ENCODE assay signal across 8 cellular contexts in the genomic region with DNA sequence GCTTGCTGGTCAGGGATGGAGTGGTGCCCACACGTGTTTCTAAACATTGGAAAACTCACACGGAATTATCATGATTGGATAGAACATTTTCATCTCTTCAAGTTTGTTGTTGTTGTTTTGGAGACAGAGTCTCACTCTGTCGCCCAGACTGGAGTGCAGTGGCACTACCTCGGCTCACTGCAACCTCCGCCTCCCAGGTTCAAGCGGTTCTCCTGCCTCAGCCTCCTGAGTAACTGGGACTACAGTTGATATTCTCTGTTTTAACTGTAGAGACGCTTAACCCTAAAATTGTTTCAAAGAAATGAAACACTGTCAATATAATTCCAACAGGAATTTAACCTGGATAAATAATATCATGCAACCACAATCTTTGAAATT. TPM values are rescaled to one million over a fixed set of nuclear protein-coding genes. Genes with fewer than 3 reads are reported as not detected.
DNase-seq lines count a peak whose midpoint lies in the region; ATAC-seq and TF ChIP-seq lines count a peak whose summit lies in the region.
"Not testable (repeated sequence)": the region's sequence is repeated elsewhere in the genome, so short reads cannot be mapped to it uniquely, and the experiment has no call there.

No MANE protein-coding gene starts in this region.

- H3K27me3 ChIP-seq in AG04450 (ENCODE audit: control insufficient read depth, insufficient read depth, low read length); H9 (ENCODE audit: insufficient read depth, low read length); dorsolateral prefrontal cortex: not testable (repeated sequence)

- H2BK15ac ChIP-seq in H9 (ENCODE audit: low read depth, low read length) = not testable (repeated sequence)

- not testable (repeated sequence) for H3K79me2 ChIP-seq in H9 (ENCODE audit: insufficient read depth, low read length)
- peaks cover 42% of the 10 kb centered on the region for H3K79me2 ChIP-seq in OCI-LY7 (ENCODE audit: insufficient read depth, low read depth, low read length)

- not testable (repeated sequence) for H3K79me1 ChIP-seq in H9 (ENCODE audit: insufficient read depth, low read depth, low read length, poor library complexity, severe bottlenecking)

- H4K20me1 ChIP-seq in H9 (ENCODE audit: control insufficient read depth, insufficient read depth, insufficient read length) = not testable (repeated sequence)
- H4K20me1 ChIP-seq in OCI-LY7 (ENCODE audit: insufficient read depth, low read length) = peaks cover 14% of the 10 kb centered on the region

- H3K36me3 Mint-ChIP-seq in H9 (ENCODE audit: insufficient read depth in 1 of 3, low read depth in 3 of 3); activated T-helper 1 cell treated with anti-CD3 and anti-CD28 coated beads, Interleukin-12 subunit alpha, Interleukin-12 subunit beta, Interleukin-2, Interleukin-4 antibody, amounts not matched to agents 30 ng/mL and 10 ng/mL and 1 ng/mL, durations not matched to agents 14 hours and 24 hours and 36 hours (ENCODE audit: low read depth); natural killer cell treated with Interleukin-12 subunit alpha and Interleukin-12 subunit beta and Interleukin-15 and Interleukin-18, amount 100 ng/mL, for 72 hours; stimulated activated naive B cell treated with anti-CD40 and anti-IgM and Interleukin-4, amounts not matched to agents 10 μg/mL and 1 μg/mL and 100 μg/mL, for 72 hours: not testable (repeated sequence)

- H3K9me3 Mint-ChIP-seq in H9; activated T-helper 1 cell treated with anti-CD3 and anti-CD28 coated beads, Interleukin-12 subunit alpha, Interleukin-12 subunit beta, Interleukin-2, Interleukin-4 antibody, amounts not matched to agents 30 ng/mL and 10 ng/mL and 1 ng/mL, durations not matched to agents 14 hours and 24 hours and 36 hours; natural killer cell treated with Interleukin-12 subunit alpha and Interleukin-12 subunit beta and Interleukin-15 and Interleukin-18, amount 100 ng/mL, for 72 hours; stimulated activated naive B cell treated with anti-CD40 and anti-IgM and Interleukin-4, amounts not matched to agents 10 μg/mL and 1 μg/mL and 100 μg/mL, for 72 hours: not testable (repeated sequence)

- not testable (repeated sequence) for H3K9ac ChIP-seq in H9 (ENCODE audit: extremely low read depth, insufficient read length, low read length)

- not testable (repeated sequence) for H2BK20ac ChIP-seq in H9 (ENCODE audit: low read depth, low read length, poor library complexity, severe bottlenecking)

- TF ChIP-seq CTCF in AG04450 (IDR thresholded peaks at IDR 0.05; ENCODE audit: low read depth, low read length); H9 (conservative IDR thresholded peaks at IDR 0.05); OCI-LY7 (conservative IDR thresholded peaks at IDR 0.05; ENCODE audit: low read length); dorsolateral prefrontal cortex (IDR thresholded peaks at IDR 0.05 in 54 of 56, conservative IDR thresholded peaks at IDR 0.05 in 2 of 56; ENCODE audit: low read depth in 1 of 56, partially characterized antibody in 56 of 56): not testable (repeated sequence)

- H3K56ac ChIP-seq in H9 (ENCODE audit: insufficient read length, low read depth, low read length) = not testable (repeated sequence)

- H3K27ac ChIP-seq in AG04450 (ENCODE audit: low read depth, low read length); H9 (ENCODE audit: insufficient read length, low read depth, low read length); OCI-LY7 (ENCODE audit: low read depth, low read length, poor library complexity, severe bottlenecking): not testable (repeated sequence)
- H3K27ac ChIP-seq in dorsolateral prefrontal cortex = peak overlapping the region in 12 of 59 donors; percentile 10 to 93 (median 78)

- intact Hi-C loops in OCI-LY7 (cut with micrococcal nuclease; ENCODE audit: unreplicated experiment) = not testable (repeated sequence)
- intact Hi-C loops in activated T-helper 1 cell treated with anti-CD3 and anti-CD28 coated beads, Interleukin-12 subunit alpha, Interleukin-12 subunit beta, Interleukin-2, Interleukin-4 antibody, amounts not matched to agents 30 ng/mL and 10 ng/mL and 1 ng/mL, durations not matched to agents 14 hours and 24 hours and 36 hours (cut with micrococcal nuclease) = loop anchor here (2.0 to 10.0 kb wide), 4 partner anchors 54 to 1858 kb away; partner anchors contain the start of genes EAPP, PPP2R3C, PRORP and SPTSSA
- intact Hi-C loops in dorsolateral prefrontal cortex (cut with DNase I) = loop anchor here in 1 of 2 donors (5.0 kb wide), 3 partner anchors 109 to 286 kb away; no protein-coding TSS in a partner anchor

- not testable (repeated sequence) for H2BK120ac ChIP-seq in H9 (ENCODE audit: low read depth, low read length, poor library complexity, severe bottlenecking)

- not testable (repeated sequence) for H3K23me2 ChIP-seq in H9 (ENCODE audit: insufficient read length, low read depth, low read length, poor library complexity, severe bottlenecking)

- not testable (repeated sequence) for H3K9me3 ChIP-seq in AG04450 (ENCODE audit: control insufficient read depth, insufficient read depth, low read length); H9 (ENCODE audit: control insufficient read depth, low read depth, low read length); OCI-LY7 (ENCODE audit: low read length)

- H3K4ac ChIP-seq in H9 (ENCODE audit: low read depth, low read length) = not testable (repeated sequence)

- H3K23ac ChIP-seq in H9 (ENCODE audit: insufficient read length, low read depth, low read length) = not testable (repeated sequence)

- H3K4me2 ChIP-seq in H9 (ENCODE audit: insufficient read depth, insufficient read length, low read length) (peak overlapping the region; percentile 79), OCI-LY7 (ENCODE audit: low read length) (peak overlapping the region; percentile 73)

- H3K36me3 ChIP-seq in OCI-LY7 (ENCODE audit: insufficient read depth, low read length) = not testable (repeated sequence)

- peak overlapping the region; percentile 83 for H3K4me3 ChIP-seq in AG04450 (ENCODE audit: low read depth, low read length)
- peak overlapping the region; percentile 97 for H3K4me3 ChIP-seq in OCI-LY7 (ENCODE audit: low read depth, low read length, poor library complexity, severe bottlenecking)
- peak overlapping the region; percentile 49 to 98 (median 87) for H3K4me3 ChIP-seq in dorsolateral prefrontal cortex
- peak overlapping the region; percentile 94 for H3K4me3 ChIP-seq in iPS-11a (ENCODE audit: low read depth, low read length)

- not testable (repeated sequence) for H3K9me2 ChIP-seq in OCI-LY7 (ENCODE audit: insufficient read depth, low read length)

- H3K27me3 Mint-ChIP-seq in H9 (ENCODE audit: low read depth) = peaks cover 20% of the 10 kb centered on the region
- peaks cover 14% of the 10 kb centered on the region for H3K27me3 Mint-ChIP-seq in activated T-helper 1 cell treated with anti-CD3 and anti-CD28 coated beads, Interleukin-12 subunit alpha, Interleukin-12 subunit beta, Interleukin-2, Interleukin-4 antibody, amounts not matched to agents 30 ng/mL and 10 ng/mL and 1 ng/mL, durations not matched to agents 14 hours and 24 hours and 36 hours (ENCODE audit: insufficient read depth)
- H3K27me3 Mint-ChIP-seq in natural killer cell treated with Interleukin-12 subunit alpha and Interleukin-12 subunit beta and Interleukin-15 and Interleukin-18, amount 100 ng/mL, for 72 hours = peaks cover 11 to 25% of the 10 kb centered on the region in 2 donors
- peaks cover 11 to 13% of the 10 kb centered on the region in 2 donors for H3K27me3 Mint-ChIP-seq in stimulated activated naive B cell treated with anti-CD40 and anti-IgM and Interleukin-4, amounts not matched to agents 10 μg/mL and 1 μg/mL and 100 μg/mL, for 72 hours

- H3K4me1 ChIP-seq in H9 (ENCODE audit: insufficient read depth, low read length); OCI-LY7 (ENCODE audit: insufficient read depth, low read length, poor library complexity, severe bottlenecking): not testable (repeated sequence)

- not testable (repeated sequence) for DNase-seq in AG04450 (ENCODE audit: low read depth, low spot score); H9; OCI-LY7 (ENCODE audit: low spot score); activated T-helper 1 cell treated with anti-CD3 and anti-CD28 coated beads, Interleukin-12 subunit alpha, Interleukin-12 subunit beta, Interleukin-2, Interleukin-4 antibody, amounts not matched to agents 30 ng/mL and 10 ng/mL and 1 ng/mL, durations not matched to agents 14 hours and 24 hours and 36 hours (ENCODE audit: low spot score); dorsolateral prefrontal cortex; natural killer cell treated with Interleukin-12 subunit alpha and Interleukin-12 subunit beta and Interleukin-15 and Interleukin-18, amount 100 ng/mL, for 72 hours (ENCODE audit: low spot score); stimulated activated naive B cell treated with anti-CD40 and anti-IgM and Interleukin-4, amounts not matched to agents 10 μg/mL and 1 μg/mL and 100 μg/mL, for 72 hours

- CTCF ChIA-PET in AG04450 (lab: Charles Lee) = interaction anchor here (1.1 to 1.2 kb wide), 2 partner anchors 54 to 250 kb away, joined by 3 to 4 read pairs; no protein-coding TSS in a partner anchor
- CTCF ChIA-PET in OCI-LY7 (lab: Charles Lee; ENCODE audit: unreplicated experiment) = not testable (repeated sequence)

- H3K27ac Mint-ChIP-seq in H9 = peak overlapping the region; percentile 97 to 98 (median 98)
- H3K27ac Mint-ChIP-seq in activated T-helper 1 cell treated with anti-CD3 and anti-CD28 coated beads, Interleukin-12 subunit alpha, Interleukin-12 subunit beta, Interleukin-2, Interleukin-4 antibody, amounts not matched to agents 30 ng/mL and 10 ng/mL and 1 ng/mL, durations not matched to agents 14 hours and 24 hours and 36 hours = peak overlapping the region; percentile 92
- H3K27ac Mint-ChIP-seq in natural killer cell treated with Interleukin-12 subunit alpha and Interleukin-12 subunit beta and Interleukin-15 and Interleukin-18, amount 100 ng/mL, for 72 hours = peak overlapping the region; percentile 67 to 79
- peak overlapping the region; percentile 94 for H3K27ac Mint-ChIP-seq in stimulated activated naive B cell treated with anti-CD40 and anti-IgM and Interleukin-4, amounts not matched to agents 10 μg/mL and 1 μg/mL and 100 μg/mL, for 72 hours

- H2AK5ac ChIP-seq in H9 (ENCODE audit: insufficient read length, low read length) = not testable (repeated sequence)

- not testable (repeated sequence) for H4K5ac ChIP-seq in H9 (ENCODE audit: insufficient read length, low read depth, low read length)

- 0 out of 2 replicates have a peak overlapping the region, but pooled peaks have one; percentile 16 for H3K14ac ChIP-seq in H9 (ENCODE audit: insufficient read depth, low read length)

- H3K4me3 Mint-ChIP-seq in H9 = peak overlapping the region; percentile 91 to 94
- peak overlapping the region; percentile 93 for H3K4me3 Mint-ChIP-seq in activated T-helper 1 cell treated with anti-CD3 and anti-CD28 coated beads, Interleukin-12 subunit alpha, Interleukin-12 subunit beta, Interleukin-2, Interleukin-4 antibody, amounts not matched to agents 30 ng/mL and 10 ng/mL and 1 ng/mL, durations not matched to agents 14 hours and 24 hours and 36 hours
- peak overlapping the region; percentile 92 for H3K4me3 Mint-ChIP-seq in natural killer cell treated with Interleukin-12 subunit alpha and Interleukin-12 subunit beta and Interleukin-15 and Interleukin-18, amount 100 ng/mL, for 72 hours
- peak overlapping the region; percentile 95 to 97 for H3K4me3 Mint-ChIP-seq in stimulated activated naive B cell treated with anti-CD40 and anti-IgM and Interleukin-4, amounts not matched to agents 10 μg/mL and 1 μg/mL and 100 μg/mL, for 72 hours

- not testable (repeated sequence) for H3T11ph ChIP-seq in H9 (ENCODE audit: low read length)

- H3K4me1 Mint-ChIP-seq in H9 = peaks cover 11 to 24% of the 10 kb centered on the region in 2 experiments
- H3K4me1 Mint-ChIP-seq in activated T-helper 1 cell treated with anti-CD3 and anti-CD28 coated beads, Interleukin-12 subunit alpha, Interleukin-12 subunit beta, Interleukin-2, Interleukin-4 antibody, amounts not matched to agents 30 ng/mL and 10 ng/mL and 1 ng/mL, durations not matched to agents 14 hours and 24 hours and 36 hours (ENCODE audit: low read depth) = peaks cover 35% of the 10 kb centered on the region
- H3K4me1 Mint-ChIP-seq in natural killer cell treated with Interleukin-12 subunit alpha and Interleukin-12 subunit beta and Interleukin-15 and Interleukin-18, amount 100 ng/mL, for 72 hours (ENCODE audit: low read depth in 2 of 2) = peaks cover 11 to 27% of the 10 kb centered on the region in 2 donors
- H3K4me1 Mint-ChIP-seq in stimulated activated naive B cell treated with anti-CD40 and anti-IgM and Interleukin-4, amounts not matched to agents 10 μg/mL and 1 μg/mL and 100 μg/mL, for 72 hours = not testable (repeated sequence)

- no CpG with 5 or more reads among the region's 7 CpGs for WGBS in H9 (ENCODE audit: extremely low coverage, insufficient read length, low lambda C conversion rate)

- not testable (repeated sequence) for H2BK5ac ChIP-seq in H9 (ENCODE audit: insufficient read length, low read length)

- ATAC-seq in natural killer cell treated with Interleukin-12 subunit alpha and Interleukin-12 subunit beta and Interleukin-15 and Interleukin-18, amount 100 ng/mL, for 72 hours = not testable (repeated sequence)
- peak; percentile 1 to 2 for ATAC-seq in stimulated activated naive B cell treated with anti-CD40 and anti-IgM and Interleukin-4, amounts not matched to agents 10 μg/mL and 1 μg/mL and 100 μg/mL, for 72 hours (replicated peaks)

- not testable (repeated sequence) for H4K91ac ChIP-seq in H9 (ENCODE audit: insufficient read length, low read depth, low read length)

- POLR2A ChIA-PET in AG04450 (lab: Yijun Ruan, JAX) (interaction anchor here (0.6 to 1.3 kb wide), 2 partner anchors 27 to 69 kb away, joined by 3 to 7 read pairs; no protein-coding TSS in a partner anchor), OCI-LY7 (lab: Charles Lee) (interaction anchor here (0.6 to 1.2 kb wide), 4 partner anchors 15 to 782 kb away, joined by 3 to 4 read pairs (median 3); no protein-coding TSS in a partner anchor)

- H3K18ac ChIP-seq in H9 (ENCODE audit: insufficient read length, low read depth, low read length) = not testable (repeated sequence)

- H2BK12ac ChIP-seq in H9 (ENCODE audit: insufficient read length, low read depth, low read length) = not testable (repeated sequence)

- peak overlapping the region; percentile 19 for H4K8ac ChIP-seq in H9 (replicated peaks; ENCODE audit: insufficient read length, low read depth, low read length)

- H2AFZ ChIP-seq in H9 (ENCODE audit: low read length) (peak overlapping the region; percentile 96), OCI-LY7 (ENCODE audit: low read length) (peak overlapping the region; percentile 96)

- BruUV-seq in OCI-LY7 (replicated peaks; lab: Mats Ljungman, UMichigan) = TSS peak; percentile 89

RNA-seq across cellular contexts. Expression of gene MBIP, which starts 0.6 kb away (rescaled TPM):
- polyA plus RNA-seq in AG04450 (2011; rRNA removed) = 25.6 and 36.8 TPM in 2 replicates
- 19.8 and 23.3 TPM in 2 replicates for polyA minus RNA-seq in AG04450 (2011; rRNA and poly(A)+ RNA removed)
- total RNA-seq in H9 (2021) = 29.6 and 31.4 TPM in 2 replicates
- total RNA-seq in OCI-LY7 (2014; rRNA removed; shearing (Covaris generic)) = 8.8 and 11.0 TPM in 2 replicates
- total RNA-seq in OCI-LY7 (2022) = 27.5 and 28.1 TPM in 2 replicates
- 29.4 and 33.4 TPM in 2 replicates for total RNA-seq in activated T-helper 1 cell treated with anti-CD3 and anti-CD28 coated beads, Interleukin-12 subunit alpha, Interleukin-12 subunit beta, Interleukin-2, Interleukin-4 antibody, amounts not matched to agents 30 ng/mL and 10 ng/mL and 1 ng/mL, durations not matched to agents 14 hours and 24 hours and 36 hours
- total RNA-seq in dorsolateral prefrontal cortex = 10 to 100 TPM; 19.6 to 37.9 (median 27.3) TPM
- 10 to 100 TPM; 20.2 to 24.5 TPM for total RNA-seq in natural killer cell treated with Interleukin-12 subunit alpha and Interleukin-12 subunit beta and Interleukin-15 and Interleukin-18, amount 100 ng/mL, for 72 hours
